ENCODE assay signal across 17 cellular contexts in genomic region chr18:55555628-55556027, GRCh38. TPM values are rescaled to one million over a fixed set of nuclear protein-coding genes. Genes with fewer than 3 reads are reported as not detected.
DNase-seq lines count a peak whose midpoint lies in the region; ATAC-seq and TF ChIP-seq lines count a peak whose summit lies in the region.
"Had no signal": no experiment of that assay in that cellular context is flagged by ENCODE, and none has a peak within 500 bp of the region (broad histone marks: within the 10 kb centered on the region; RNA-seq: fewer than 3 reads in every experiment).

No MANE protein-coding gene starts in this region.

- no peak overlapping the region for H2BK15ac ChIP-seq in H9 (ENCODE audit: low read depth, low read length)

- no peak overlapping the region for H3K23ac ChIP-seq in H9 (ENCODE audit: insufficient read length, low read depth, low read length)

- intact Hi-C loops in thyroid gland (cut with DNase I): no loop called here

- no peaks in the 10 kb centered on the region for H3K9me3 ChIP-seq in SK-N-SH
- H3K9me3 ChIP-seq in HUES48 (ENCODE audit: control insufficient read depth, insufficient read depth, low read length): no peaks in the 10 kb centered on the region
- no peaks in the 10 kb centered on the region for H3K9me3 ChIP-seq in SK-N-MC (ENCODE audit: low read depth, low read length)
- no peaks in the 10 kb centered on the region for H3K9me3 ChIP-seq in H9 (ENCODE audit: control insufficient read depth, low read depth, low read length)
- no peaks in the 10 kb centered on the region for H3K9me3 ChIP-seq in thyroid gland
- H3K9me3 ChIP-seq: Caco-2 had no signal

- H4K20me1 ChIP-seq in SK-N-SH (ENCODE audit: insufficient read depth) (no peaks in the 10 kb centered on the region), H9 (ENCODE audit: control insufficient read depth, insufficient read depth, insufficient read length) (no peaks in the 10 kb centered on the region)

- H3K27ac Mint-ChIP-seq in mesothelial cell of epicardium (peak overlapping the region; percentile 53), H9 (peak overlapping the region in 1 of 3 experiments; percentile 4; a peak in 1 of 7 replicates)
- H3K27ac Mint-ChIP-seq: CD4-positive, CD25-positive, alpha-beta regulatory T cell; CD8-positive, alpha-beta T cell had no signal

- H2BK120ac ChIP-seq in H9 (ENCODE audit: low read depth, low read length, poor library complexity, severe bottlenecking): no peak overlapping the region

- peak in 1 of 2 experiments; percentile 67; a peak in 2 of 4 replicates for TF ChIP-seq EP300 in SK-N-SH (IDR thresholded peaks at IDR 0.05; ENCODE audit: borderline replicate concordance in 1 of 2, low read depth in 1 of 2, low read length in 1 of 2)

- no peak overlapping the region for H3K18ac ChIP-seq in H9 (ENCODE audit: insufficient read length, low read depth, low read length)

- H3K79me2 ChIP-seq in SK-N-SH (ENCODE audit: insufficient read depth): peaks cover 77% of the 10 kb centered on the region
- peaks cover 10% of the 10 kb centered on the region; the same call in 1 of the 2 replicates for H3K79me2 ChIP-seq in H9 (ENCODE audit: insufficient read depth, low read length)

- no peak overlapping the region for H2BK5ac ChIP-seq in H9 (ENCODE audit: insufficient read length, low read length)

- no peak overlapping the region for H2BK12ac ChIP-seq in H9 (ENCODE audit: insufficient read length, low read depth, low read length)

- no peaks in the 10 kb centered on the region for H3K9me2 ChIP-seq in SK-N-SH

- H3K14ac ChIP-seq in H9 (ENCODE audit: insufficient read depth, low read length): no peak overlapping the region

- H3K27me3 ChIP-seq in SK-N-SH (ENCODE audit: insufficient read depth) (no peaks in the 10 kb centered on the region), HUES48 (ENCODE audit: control insufficient read depth, insufficient read depth, low read length) (no peaks in the 10 kb centered on the region), H9 (ENCODE audit: insufficient read depth, low read length) (no peaks in the 10 kb centered on the region), thyroid gland (no peaks in the 10 kb centered on the region)

- no peak for TF ChIP-seq RAD21 in SK-N-SH (IDR thresholded peaks at IDR 0.05; ENCODE audit: low read length)

- H3K4me1 Mint-ChIP-seq in mesothelial cell of epicardium (peaks cover 19% of the 10 kb centered on the region), H9 (peaks cover 12 to 17% of the 10 kb centered on the region in 2 experiments)
- H3K4me1 Mint-ChIP-seq: CD4-positive, CD25-positive, alpha-beta regulatory T cell had no signal

- no peaks in the 10 kb centered on the region for H3K27me3 Mint-ChIP-seq in mesothelial cell of epicardium (ENCODE audit: low read depth)
- H3K27me3 Mint-ChIP-seq in H9 (ENCODE audit: low read depth): no peaks in the 10 kb centered on the region
- H3K27me3 Mint-ChIP-seq: CD4-positive, CD25-positive, alpha-beta regulatory T cell had no signal

- H3K4me3 ChIP-seq in SK-N-SH (ENCODE audit: low read depth in 2 of 2, low read length in 1 of 2) (no peak overlapping the region), HUES48 (ENCODE audit: low read depth, low read length) (no peak overlapping the region), SK-N-MC (no peak overlapping the region), thyroid gland (replicated peaks in 1 of 3) (no peak overlapping the region)

- H3K4me1 ChIP-seq in SK-N-SH (ENCODE audit: control insufficient read depth in 1 of 2, insufficient read depth in 2 of 2, low read depth in 1 of 2, low read length in 1 of 2): peaks cover 0 to 27% of the 10 kb centered on the region in 2 experiments; a peak in 3 of 4 replicates
- H3K4me1 ChIP-seq in HUES48 (ENCODE audit: control insufficient read depth, insufficient read depth, low read length): peaks cover 14% of the 10 kb centered on the region
- no peaks in the 10 kb centered on the region for H3K4me1 ChIP-seq in H9 (ENCODE audit: insufficient read depth, low read length)
- H3K4me1 ChIP-seq in thyroid gland: peaks cover 0 to 3% of the 10 kb centered on the region in 2 donors
- H3K4me1 ChIP-seq: Caco-2 had no signal

- no peaks in the 10 kb centered on the region for H3F3A ChIP-seq in SK-N-SH (replicated peaks; ENCODE audit: insufficient read depth)

- no peak overlapping the region for H3T11ph ChIP-seq in H9 (ENCODE audit: low read length)

- 88% methylated on average over 1 of the region's 1 CpG for WGBS in SK-N-SH (ENCODE audit: low lambda C conversion rate)
- no CpG with 5 or more reads among the region's 1 CpG for WGBS in H9 (ENCODE audit: extremely low coverage, insufficient read length, low lambda C conversion rate)
- WGBS in thyroid gland, 2 donors: 98% methylated on average over 1 of the region's 1 CpG

- no peaks in the 10 kb centered on the region for H3K23me2 ChIP-seq in H9 (ENCODE audit: insufficient read length, low read depth, low read length, poor library complexity, severe bottlenecking)

- peak overlapping the region in 1 of 2 experiments; percentile 79; a peak in 2 of 4 replicates for H3K27ac ChIP-seq in SK-N-SH (ENCODE audit: low read depth in 2 of 2, low read length in 1 of 2)
- H3K27ac ChIP-seq in HUES48 (ENCODE audit: low read depth, low read length): peak overlapping the region; percentile 1
- peak overlapping the region; percentile 25; the same call in 1 of the 2 replicates for H3K27ac ChIP-seq in SK-N-MC
- no peak overlapping the region for H3K27ac ChIP-seq in H9 (ENCODE audit: insufficient read length, low read depth, low read length)
- H3K27ac ChIP-seq in thyroid gland: no peak overlapping the region
- H3K27ac ChIP-seq: C4-2B had no signal

- H3K9ac ChIP-seq in SK-N-SH (no peak overlapping the region), HUES48 (ENCODE audit: low read depth, low read length) (no peak overlapping the region), SK-N-MC (ENCODE audit: insufficient read length) (no peak overlapping the region), H9 (ENCODE audit: extremely low read depth, insufficient read length, low read length) (no peak overlapping the region)

- CTCF ChIA-PET in SK-N-SH (lab: Yijun Ruan, JAX): interaction anchor here (0.9 to 1.0 kb wide), 2 partner anchors 22 to 23 kb away, joined by 3 to 4 read pairs; no protein-coding TSS in a partner anchor

- TF ChIP-seq CTCF in SK-N-SH (IDR thresholded peaks at IDR 0.05) (no peak), mesothelial cell of epicardium (IDR thresholded peaks at IDR 0.05; ENCODE audit: unreplicated experiment) (no peak), H9 (conservative IDR thresholded peaks at IDR 0.05) (no peak), thyroid gland (IDR thresholded peaks at IDR 0.05) (no peak)

- H3K9me3 Mint-ChIP-seq in mesothelial cell of epicardium (no peaks in the 10 kb centered on the region), H9 (no peaks in the 10 kb centered on the region)
- H3K9me3 Mint-ChIP-seq: CD8-positive, alpha-beta T cell had no signal

- no peak overlapping the region for H3K56ac ChIP-seq in H9 (ENCODE audit: insufficient read length, low read depth, low read length)

- H3K4ac ChIP-seq in H9 (ENCODE audit: low read depth, low read length): no peak overlapping the region

- H3K36me3 Mint-ChIP-seq in mesothelial cell of epicardium (peaks cover 12% of the 10 kb centered on the region), H9 (ENCODE audit: insufficient read depth in 1 of 3, low read depth in 3 of 3) (peaks cover 5 to 7% (median 6%) of the 10 kb centered on the region in 3 experiments; a peak in 5 of 7 replicates)
- H3K36me3 Mint-ChIP-seq: CD4-positive, CD25-positive, alpha-beta regulatory T cell; CD8-positive, alpha-beta T cell had no signal

- POLR2A ChIA-PET in SK-N-SH (lab: Yijun Ruan, JAX): no interaction called here

- ATAC-seq in SK-N-SH treated with all-trans-retinoic acid at 6 μM for 48 hours: no peak
- no peak for ATAC-seq in GM21526 (IDR thresholded peaks at IDR 0.05; ENCODE audit: low FRiP score, unreplicated experiment)
- ATAC-seq: CD8-positive, alpha-beta T cell had no signal

- H3K36me3 ChIP-seq in SK-N-SH (replicated peaks in 1 of 2; ENCODE audit: control insufficient read depth in 1 of 2, insufficient read depth in 2 of 2, low read length in 1 of 2): peaks cover 10 to 11% of the 10 kb centered on the region in 2 experiments
- peaks cover 16% of the 10 kb centered on the region for H3K36me3 ChIP-seq in HUES48 (ENCODE audit: control insufficient read depth, insufficient read depth, low read length)
- H3K36me3 ChIP-seq in SK-N-MC (ENCODE audit: insufficient read depth, low read length): no peaks in the 10 kb centered on the region
- no peaks in the 10 kb centered on the region for H3K36me3 ChIP-seq in thyroid gland

- no peak overlapping the region for H4K91ac ChIP-seq in H9 (ENCODE audit: insufficient read length, low read depth, low read length)

- no peak overlapping the region for H3K4me3 Mint-ChIP-seq in mesothelial cell of epicardium
- no peak overlapping the region for H3K4me3 Mint-ChIP-seq in H9
- H3K4me3 Mint-ChIP-seq: CD4-positive, CD25-positive, alpha-beta regulatory T cell; CD8-positive, alpha-beta T cell had no signal

- peaks cover 6% of the 10 kb centered on the region for H3K79me1 ChIP-seq in H9 (ENCODE audit: insufficient read depth, low read depth, low read length, poor library complexity, severe bottlenecking)

- no peak overlapping the region for H2AK5ac ChIP-seq in H9 (ENCODE audit: insufficient read length, low read length)

- no peak for TF ChIP-seq POLR2A in thyroid gland (IDR thresholded peaks at IDR 0.05)

- H2AFZ ChIP-seq in SK-N-SH (ENCODE audit: low read depth) (no peak overlapping the region), H9 (ENCODE audit: low read length) (no peak overlapping the region)

- H4K5ac ChIP-seq in H9 (ENCODE audit: insufficient read length, low read depth, low read length): no peak overlapping the region

- no peak overlapping the region for H3K4me2 ChIP-seq in SK-N-SH
- no peak overlapping the region for H3K4me2 ChIP-seq in H9 (ENCODE audit: insufficient read depth, insufficient read length, low read length)

- no peak for DNase-seq in SK-N-SH
- DNase-seq in SK-N-MC (ENCODE audit: low read depth, low spot score): no peak
- no peak for DNase-seq in mesothelial cell of epicardium (ENCODE audit: low spot score in 2 of 2, unreplicated experiment in 2 of 2)
- no peak for DNase-seq in H9
- no peak for DNase-seq in thyroid gland
- DNase-seq: Caco-2; CD4-positive, CD25-positive, alpha-beta regulatory T cell; CD8-positive, alpha-beta T cell; DMS53; DMS79 treated with DMSO at 0.1 percent for 48 hours; GF-D8; GOT3; HCEC 1CT had no signal

- no peak overlapping the region for H2BK20ac ChIP-seq in H9 (ENCODE audit: low read depth, low read length, poor library complexity, severe bottlenecking)

- H4K8ac ChIP-seq in H9 (replicated peaks; ENCODE audit: insufficient read length, low read depth, low read length): no peak overlapping the region

TF ChIP-seq in SK-N-SH treated with all-trans-retinoic acid at 6 μM for 48 hours, 23 proteins besides CTCF, POLR2A, EP300 and RAD21 (continues in another document):
- TF ChIP-seq ZNF70 (CRISPR knock-in tag; IDR thresholded peaks at IDR 0.05) (no peak), SNAI2 (CRISPR knock-in tag; IDR thresholded peaks at IDR 0.05) (no peak)

RNA-seq across cellular contexts. Expression of gene TCF4, which starts 32.4 kb away (rescaled TPM):
- polyA plus RNA-seq in SK-N-SH (2012; rRNA removed): 39.1 and 45.8 TPM in 2 replicates
- 30.3 and 43.7 TPM in 2 replicates for polyA plus RNA-seq in SK-N-SH (2012; cell fraction: cytosol; rRNA removed)
- polyA plus RNA-seq in SK-N-SH (2012; cell fraction: nucleus; rRNA removed): 43.4 and 51.6 TPM in 2 replicates
- total RNA-seq in mesothelial cell of epicardium (210 to 224 TPM (median 218 TPM) in 3 replicates), H9 (2021) (85.8 and 99.4 TPM in 2 replicates), thyroid gland (100 to 1,000 TPM; 114 to 190 (median 132) TPM)

Comparison
In these comparisons a context has a peak if more than half of its experiments do, and no peak if none do; other contexts are left out.
1. H3K27ac ChIP-seq: peak in HUES48 (single experiment) and SK-N-MC (single experiment); none in H9 (single experiment) and thyroid gland (0 of 3).